ENCODE assay signal across 9 cellular contexts in genomic region chr18:58109251-58109650, GRCh38.
"Had no signal": no experiment of that assay in that cellular context is flagged by ENCODE, and none has a peak within 500 bp of the region (broad histone marks: within the 10 kb centered on the region; RNA-seq: fewer than 3 reads in every experiment).

No MANE protein-coding gene starts in this region.

- ATAC-seq: HCT116, K562 had no signal

- FAIRE-seq: HTR-8/SVneo, K562 had no signal

- DNase-seq: GM23248, GOT3, H7, HFFc6, IMR-90 had no signal

- H3K9me3 ChIP-seq: HAP-1 had no signal

- H3K4me3 ChIP-seq: GM23248, HAP-1, K562 had no signal

- H3K36me3 ChIP-seq: HAP-1 had no signal

- H3K9me3 Mint-ChIP-seq: HFFc6 had no signal

- H3K4me3 Mint-ChIP-seq: HFFc6 had no signal

- H2AFZ ChIP-seq: GM23248 had no signal

- H3K27ac ChIP-seq: GM23248 had no signal

- H3K27ac Mint-ChIP-seq: HFFc6 had no signal

- H3K9ac ChIP-seq: GM23248 had no signal
